Comparison of ENCODE assay signal across 8 cellular contexts in the genomic region with DNA sequence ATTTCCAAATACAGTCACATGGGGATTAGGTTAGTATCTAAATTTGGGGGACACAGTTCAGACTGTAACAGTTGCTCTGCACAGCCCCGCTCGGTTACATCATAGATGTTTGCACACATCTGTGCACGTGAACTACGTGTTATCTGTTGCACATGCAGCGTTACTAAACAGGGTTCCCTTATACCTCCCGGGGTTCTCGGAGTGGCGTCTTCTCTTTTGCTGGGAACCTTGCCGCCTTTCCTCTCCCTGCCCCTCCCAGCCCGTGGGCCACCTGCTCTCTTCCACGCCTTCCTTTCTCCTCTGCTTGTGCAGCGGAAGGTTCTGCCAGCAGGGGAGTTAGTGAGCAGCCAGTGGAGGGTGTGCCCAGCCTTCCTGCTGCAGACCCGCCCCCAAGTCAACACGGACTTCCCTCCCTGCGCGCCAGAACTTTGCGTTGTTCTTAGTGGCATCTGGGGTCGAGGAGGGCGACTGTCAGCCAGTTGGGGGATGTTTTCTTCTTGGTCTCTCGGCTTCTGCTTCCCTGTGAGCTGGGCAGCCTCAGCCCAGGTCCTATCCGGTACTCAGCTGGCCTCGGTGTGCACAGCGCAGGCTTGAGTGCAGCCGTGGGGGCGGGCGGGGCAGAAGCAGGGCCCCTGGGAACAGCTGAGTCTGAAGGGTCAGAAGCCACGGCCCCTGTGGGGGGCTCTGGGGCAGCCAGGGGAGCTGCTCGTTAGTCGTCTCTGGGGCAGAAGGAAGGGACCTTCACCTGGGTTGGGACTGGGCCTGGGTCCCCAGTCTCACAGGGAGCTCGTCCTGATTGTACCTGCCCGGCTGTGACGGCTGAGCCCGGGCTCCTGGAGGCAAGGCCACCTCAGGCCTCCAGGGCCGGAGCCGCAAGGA.
A peak's percentile ranks its signal among the peaks of the same experiment; 100 is the strongest.
DNase-seq lines count a peak whose midpoint lies in the region; FAIRE-seq and TF ChIP-seq lines count a peak whose summit lies in the region.
"Not testable (repeated sequence)": the region's sequence is repeated elsewhere in the genome, so short reads cannot be mapped to it uniquely, and the experiment has no call there.

No MANE protein-coding gene starts in this region.

- 14% methylated on average over 34 of the region's 35 CpGs for WGBS in liver

- TF ChIP-seq CTCF in AG04450 (IDR thresholded peaks at IDR 0.05; ENCODE audit: low read depth, low read length): peak; percentile 33; the same call in 1 of the 2 replicates
- TF ChIP-seq CTCF in liver (IDR thresholded peaks at IDR 0.05; ENCODE audit: low read depth, low read length, missing input control): peak; percentile 33

- peak; percentile 89 for FAIRE-seq in GM12891 (lab: Jason Lieb, UNC)

- not testable (repeated sequence) for H3K27me3 ChIP-seq in AG04450 (ENCODE audit: control insufficient read depth, insufficient read depth, low read length); liver (ENCODE audit: control insufficient read depth in 4 of 4, insufficient read depth in 4 of 4, low read length in 3 of 4)

- not testable (repeated sequence) for H3K4me1 ChIP-seq in liver (ENCODE audit: control insufficient read depth in 4 of 4, insufficient read depth in 4 of 4, low read length in 3 of 4)

- not testable (repeated sequence) for H3K27ac ChIP-seq in AG04450 (ENCODE audit: low read depth, low read length); liver (ENCODE audit: low read depth in 1 of 2, low read length in 2 of 2)

- CTCF ChIA-PET in AG04450 (lab: Charles Lee): not testable (repeated sequence)

- H3K4me3 ChIP-seq in AG04450 (ENCODE audit: low read depth, low read length); liver (ENCODE audit: low read depth in 1 of 3, low read length in 3 of 3): not testable (repeated sequence)

- not testable (repeated sequence) for H3K9me3 ChIP-seq in AG04450 (ENCODE audit: control insufficient read depth, insufficient read depth, low read length); liver (ENCODE audit: control insufficient read depth in 4 of 4, low read length in 3 of 4)

- not testable (repeated sequence) for H3K9ac ChIP-seq in liver (ENCODE audit: low read depth in 1 of 2, low read length in 2 of 2)

- not testable (repeated sequence) for DNase-seq in AG04450 (ENCODE audit: low read depth, low spot score); GM12891 (ENCODE audit: insufficient read length, low spot score)
- DNase-seq in NCI-H1436 (lab: John Stamatoyannopoulos, UW): peak; percentile 73
- peak; percentile 49 for DNase-seq in SHP77 (lab: John Stamatoyannopoulos, UW)
- DNase-seq in activated T-cell treated with anti-CD3 and anti-CD28 coated beads, Interleukin-2, amount 50 U/mL, for 1 hour: peak; percentile 52
- DNase-seq in effector CD8-positive, alpha-beta T cell (lab: John Stamatoyannopoulos, UW): peak; percentile 10
- DNase-seq in stimulated activated CD4-positive, alpha-beta T cell treated with anti-CD3 and anti-CD28 coated beads, Interleukin-1b, Interleukin-23, amount 100 ng/mL, for 24 hours (ENCODE audit: low read depth in 4 of 4, low spot score in 1 of 4): peak; percentile 3 to 14 (median 7)

- not testable (repeated sequence) for H3K36me3 ChIP-seq in liver (ENCODE audit: control insufficient read depth in 4 of 4, insufficient read depth in 3 of 4, low read depth in 1 of 4, low read length in 3 of 4)

- TF ChIP-seq RAD21 in liver (IDR thresholded peaks at IDR 0.05): peak in 1 of 2 donors; percentile 51

- not testable (repeated sequence) for TF ChIP-seq POLR2A in GM12891 (IDR thresholded peaks at IDR 0.05; ENCODE audit: low read depth, low read length)

- POLR2A ChIA-PET in AG04450 (lab: Yijun Ruan, JAX): not testable (repeated sequence)
